Comparison of ENCODE assay signal across 26 cellular contexts in the genomic region with DNA sequence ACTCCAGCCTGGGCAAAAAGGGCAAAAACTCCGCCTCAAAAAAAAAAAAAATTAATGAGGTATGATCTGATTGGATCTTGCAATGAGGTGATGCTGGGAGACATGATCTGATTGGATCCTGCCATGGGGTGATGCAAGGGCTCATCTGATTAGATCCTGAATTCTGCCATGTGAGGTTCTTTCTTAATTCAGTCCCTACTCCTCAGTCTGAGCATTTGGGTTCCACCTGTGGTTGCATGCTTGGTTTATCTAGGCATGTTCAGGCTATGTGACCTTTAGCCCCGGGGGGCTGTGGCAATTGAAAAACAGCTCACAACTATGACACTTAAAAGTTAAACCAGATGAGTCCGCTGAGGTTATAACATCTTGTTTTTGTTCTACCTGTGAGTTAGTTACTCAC. TPM values are rescaled to one million over a fixed set of nuclear protein-coding genes. Genes with fewer than 3 reads are reported as not detected.
"Had no signal": no experiment of that assay in that cellular context is flagged by ENCODE, and none has a peak within 500 bp of the region (broad histone marks: within the 10 kb centered on the region; RNA-seq: fewer than 3 reads in every experiment).

No MANE protein-coding gene starts in this region.

- ATAC-seq: activated T-cell treated with anti-CD3 and anti-CD28 coated beads, Interleukin-2, amount 50 U/mL, for 72 hours; heart left ventricle; left colon; lower lobe of right lung; psoas muscle; right lobe of liver; T-cell had no signal

- DNase-seq: activated CD4-positive, alpha-beta memory T cell treated with anti-CD3 and anti-CD28 coated beads, Interleukin-2, amount 10 ng/mL, durations not matched to agents 7 days and 5 days; activated CD4-positive, alpha-beta T cell treated with anti-CD3 and anti-CD28 coated beads for 1 hour; activated CD8-positive, alpha-beta memory T cell treated with anti-CD3 and anti-CD28 coated beads, Interleukin-2, amount 50 U/mL, for 4 hours; activated gamma-delta T cell treated with Interleukin-2 at 50 U/mL for 16 hours; activated T-cell treated with anti-CD3 and anti-CD28 coated beads, Interleukin-2, amount 50 U/mL, for 72 hours; brain microvascular endothelial cell; cortex of kidney; effector CD4-positive, alpha-beta T cell; heart left ventricle; left colon; lower lobe of right lung; midbrain; psoas muscle; right lobe of liver; stimulated activated CD4-positive, alpha-beta T cell treated with anti-CD3 and anti-CD28 coated beads, Interleukin-4, amount 100 ng/mL, for 4 hours; stimulated activated CD8-positive, alpha-beta memory T cell treated with anti-CD3 and anti-CD28 coated beads, Interleukin-4, amount 100 ng/mL, for 48 hours; T-cell; T-helper 9 cell had no signal

- H3K36me3 ChIP-seq: brain microvascular endothelial cell, heart left ventricle, lower lobe of right lung, neural progenitor cell, right lobe of liver, vagina had no signal

- H3K4me1 ChIP-seq: lower lobe of right lung, neural progenitor cell, psoas muscle, right lobe of liver, vagina had no signal

- H3K27ac ChIP-seq: brain microvascular endothelial cell, heart left ventricle, lower lobe of right lung, neural progenitor cell, psoas muscle, right lobe of liver, vagina had no signal

- H3K27me3 ChIP-seq: brain microvascular endothelial cell, heart left ventricle, neural progenitor cell, right lobe of liver, vagina had no signal

- H3K4me2 ChIP-seq: neural progenitor cell, smooth muscle cell had no signal

- H2AFZ ChIP-seq: neural progenitor cell had no signal

- H3K4me3 ChIP-seq: heart left ventricle, lower lobe of right lung, neural progenitor cell, psoas muscle, right lobe of liver, smooth muscle cell, vagina had no signal

- H3K9me3 ChIP-seq: heart left ventricle, lower lobe of right lung, psoas muscle, right lobe of liver, vagina had no signal

RNA-seq across cellular contexts. Expression of gene OR52B6, which starts 10.9 kb away (rescaled TPM):
- total RNA-seq: activated CD4-positive, alpha-beta memory T cell treated with anti-CD3 and anti-CD28 coated beads, Interleukin-2, amount 10 ng/mL, durations not matched to agents 7 days and 5 days; activated T-cell treated with anti-CD3 and anti-CD28 coated beads, Interleukin-2, amount 50 U/mL, for 72 hours; endothelial cell of umbilical vein; frontal cortex; heart left ventricle; left colon; lower lobe of right lung; myocyte; osteocyte; psoas muscle; right lobe of liver; smooth muscle cell; T-cell; vagina had no signal
- polyA plus RNA-seq: endothelial cell of umbilical vein, heart left ventricle, psoas muscle, smooth muscle cell, thymus had no signal

RNA-seq across cellular contexts. Expression of gene OR52H1, which starts 43.3 kb away (rescaled TPM):
- total RNA-seq: activated CD4-positive, alpha-beta memory T cell treated with anti-CD3 and anti-CD28 coated beads, Interleukin-2, amount 10 ng/mL, durations not matched to agents 7 days and 5 days; activated T-cell treated with anti-CD3 and anti-CD28 coated beads, Interleukin-2, amount 50 U/mL, for 72 hours; endothelial cell of umbilical vein; myocyte; osteocyte; psoas muscle; smooth muscle cell; vagina had no signal
- polyA plus RNA-seq: heart left ventricle, psoas muscle, smooth muscle cell, thymus had no signal
